In genomic region chr10:15483215-15483970, GRCh38 we compare ENCODE assay signal across 14 cellular contexts.
A peak's percentile ranks its signal among the peaks of the same experiment; 100 is the strongest.
DNase-seq lines count a peak whose midpoint lies in the region; ATAC-seq and TF ChIP-seq lines count a peak whose summit lies in the region.
"Had no signal": no experiment of that assay in that cellular context is flagged by ENCODE, and none has a peak within 500 bp of the region (broad histone marks: within the 10 kb centered on the region; RNA-seq: fewer than 3 reads in every experiment).

No MANE protein-coding gene starts in this region.

- H2AFZ ChIP-seq in GM23338 = no peak overlapping the region

- H3K36me3 ChIP-seq in BLaER1 = no peaks in the 10 kb centered on the region
- no peaks in the 10 kb centered on the region for H3K36me3 ChIP-seq in mesodermal cell (ENCODE audit: control insufficient read depth, insufficient read depth, low read length)
- H3K36me3 ChIP-seq in thoracic aorta = no peaks in the 10 kb centered on the region
- H3K36me3 ChIP-seq in GM23338 (ENCODE audit: insufficient read depth) = no peaks in the 10 kb centered on the region
- H3K36me3 ChIP-seq in lower lobe of right lung = no peaks in the 10 kb centered on the region
- H3K36me3 ChIP-seq: MG63 had no signal

- H3K4me3 ChIP-seq in BLaER1 (no peak overlapping the region), mesodermal cell (ENCODE audit: extremely low read depth, insufficient read depth, low read length, poor library complexity, severe bottlenecking) (no peak overlapping the region), thoracic aorta (no peak overlapping the region), GM23338 (no peak overlapping the region), lower lobe of right lung (no peak overlapping the region)
- H3K4me3 ChIP-seq: MG63 had no signal

- no peak overlapping the region for H3K9ac ChIP-seq in BLaER1

- H4K20me1 ChIP-seq in BLaER1 = no peaks in the 10 kb centered on the region
- H4K20me1 ChIP-seq in GM23338 (replicated peaks; ENCODE audit: insufficient read depth) = no peaks in the 10 kb centered on the region

- H3K4me2 ChIP-seq in BLaER1 (no peak overlapping the region), GM23338 (no peak overlapping the region)

- H3K27ac ChIP-seq in BLaER1 (peak overlapping the region; percentile 29; the same call in 1 of the 2 replicates), mesodermal cell (ENCODE audit: low read depth, low read length, severe bottlenecking) (peak overlapping the region; percentile 60), thoracic aorta (peak overlapping the region; percentile 92 to 95), GM23338 (ENCODE audit: low read depth) (no peak overlapping the region), lower lobe of right lung (no peak overlapping the region)
- H3K27ac ChIP-seq: C4-2B, RWPE1 had no signal

- peaks cover 7% of the 10 kb centered on the region for H3K4me1 Mint-ChIP-seq in GM23338

- H3K27ac Mint-ChIP-seq in GM23338 = no peak overlapping the region

- no peaks in the 10 kb centered on the region for H3K9me2 ChIP-seq in GM23338 (ENCODE audit: insufficient read depth)

- H3K9me3 ChIP-seq in BLaER1 (peaks cover 78% of the 10 kb centered on the region), mesodermal cell (ENCODE audit: control insufficient read depth, low read length) (no peaks in the 10 kb centered on the region), thoracic aorta (no peaks in the 10 kb centered on the region), lower lobe of right lung (no peaks in the 10 kb centered on the region)
- H3K9me3 ChIP-seq: MG63 had no signal

- no peaks in the 10 kb centered on the region; the same call in 2 of the 3 replicates for H3K9me3 Mint-ChIP-seq in GM23338

- ATAC-seq in SK-N-SH treated with all-trans-retinoic acid at 6 μM for 48 hours (no peak; the same call in 2 of the 3 replicates), thoracic aorta (ENCODE audit: insufficient number of reproducible peaks, low FRiP score, low read depth) (no peak), GM23338 (no peak), lower lobe of right lung (no peak)

- DNase-seq in thoracic aorta (ENCODE audit: low spot score) (no peak), NCI-H524 (lab: John Stamatoyannopoulos, UW) (no peak), GM23338 (ENCODE audit: low spot score) (no peak), lower lobe of right lung (no peak)
- DNase-seq: DMS 273 treated with DMSO at 0.1 percent for 48 hours, MG63, NCI-H187, NCI-H345, NCI-H69 had no signal

- no peaks in the 10 kb centered on the region for H3F3A ChIP-seq in GM23338 (replicated peaks; ENCODE audit: low read depth)

- 60 to 98% methylated on average over 3 to 7 of the region's 14 CpGs for WGBS in mesodermal cell (ENCODE audit: insufficient coverage in 2 of 2), 2 experiments

- H3K36me3 Mint-ChIP-seq in GM23338 (ENCODE audit: low read depth) = no peaks in the 10 kb centered on the region

- H3K27me3 ChIP-seq in BLaER1 = no peaks in the 10 kb centered on the region
- no peaks in the 10 kb centered on the region for H3K27me3 ChIP-seq in thoracic aorta (replicated peaks; ENCODE audit: insufficient read depth)
- peaks cover 33% of the 10 kb centered on the region for H3K27me3 ChIP-seq in GM23338 (ENCODE audit: insufficient read depth)
- H3K27me3 ChIP-seq in lower lobe of right lung (ENCODE audit: low read depth) = no peaks in the 10 kb centered on the region
- H3K27me3 ChIP-seq: MG63 had no signal

- no peak for TF ChIP-seq CTCF in thoracic aorta (IDR thresholded peaks at IDR 0.05)
- TF ChIP-seq CTCF in GM23338 (conservative IDR thresholded peaks at IDR 0.05; ENCODE audit: low read depth in 2 of 2) = no peak
- no peak for TF ChIP-seq CTCF in lower lobe of right lung (IDR thresholded peaks at IDR 0.05)

- H3K27me3 Mint-ChIP-seq in GM23338 (ENCODE audit: insufficient read depth, low read depth, poor library complexity) = peaks cover 12% of the 10 kb centered on the region

- H3K4me1 ChIP-seq in BLaER1 (peaks cover 48% of the 10 kb centered on the region), mesodermal cell (ENCODE audit: control insufficient read depth, insufficient read depth, low read length, poor library complexity, severe bottlenecking) (peaks cover 16% of the 10 kb centered on the region), thoracic aorta (ENCODE audit: control insufficient read depth in 1 of 2, low read depth in 2 of 2) (peaks cover 24 to 64% of the 10 kb centered on the region in 2 donors), GM23338 (ENCODE audit: insufficient read depth) (no peaks in the 10 kb centered on the region), lower lobe of right lung (peaks cover 5% of the 10 kb centered on the region)

- no peak overlapping the region for H3K4me3 Mint-ChIP-seq in GM23338

- no peaks in the 10 kb centered on the region for H3K79me2 ChIP-seq in GM23338 (replicated peaks; ENCODE audit: insufficient read depth)

- intact Hi-C loops in lower lobe of right lung (cut with DNase I) = no loop called here

TF ChIP-seq in SK-N-SH treated with all-trans-retinoic acid at 6 μM for 48 hours, 23 proteins besides CTCF, POLR2A, EP300 and RAD21 (continues in another document):
- TF ChIP-seq PATZ1 (CRISPR knock-in tag; IDR thresholded peaks at IDR 0.05; ENCODE audit: borderline replicate concordance) (no peak), TCF4 (CRISPR knock-in tag; IDR thresholded peaks at IDR 0.05; ENCODE audit: borderline replicate concordance) (peak; percentile 82)

TF ChIP-seq in GM23338, 12 proteins besides CTCF, POLR2A, EP300 and RAD21 (continues in another document):
- TF ChIP-seq, protein P1, sequence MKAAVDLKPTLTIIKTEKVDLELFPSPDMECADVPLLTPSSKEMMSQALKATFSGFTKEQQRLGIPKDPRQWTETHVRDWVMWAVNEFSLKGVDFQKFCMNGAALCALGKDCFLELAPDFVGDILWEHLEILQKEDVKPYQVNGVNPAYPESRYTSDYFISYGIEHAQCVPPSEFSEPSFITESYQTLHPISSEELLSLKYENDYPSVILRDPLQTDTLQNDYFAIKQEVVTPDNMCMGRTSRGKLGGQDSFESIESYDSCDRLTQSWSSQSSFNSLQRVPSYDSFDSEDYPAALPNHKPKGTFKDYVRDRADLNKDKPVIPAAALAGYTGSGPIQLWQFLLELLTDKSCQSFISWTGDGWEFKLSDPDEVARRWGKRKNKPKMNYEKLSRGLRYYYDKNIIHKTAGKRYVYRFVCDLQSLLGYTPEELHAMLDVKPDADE (IDR thresholded peaks at IDR 0.05) = no peak
- no peak for TF ChIP-seq NANOG (IDR thresholded peaks at IDR 0.05; ENCODE audit: borderline replicate concordance)
- no peak for TF ChIP-seq ZNF331 (CRISPR knock-in tag; IDR thresholded peaks at IDR 0.05; ENCODE audit: low read depth)
- no peak for TF ChIP-seq REST (IDR thresholded peaks at IDR 0.05; ENCODE audit: unreplicated experiment)
- TF ChIP-seq JUNB (IDR thresholded peaks at IDR 0.05; ENCODE audit: unreplicated experiment) = no peak
- TF ChIP-seq EZH2 (IDR thresholded peaks at IDR 0.05; ENCODE audit: low read depth, unreplicated experiment) = no peak
- no peak for TF ChIP-seq CREB1 (CRISPR knock-in tag; IDR thresholded peaks at IDR 0.05; ENCODE audit: low read depth)
- TF ChIP-seq ZNF114 (CRISPR knock-in tag; IDR thresholded peaks at IDR 0.05) = no peak

Comparison
In these comparisons a context has a peak if more than half of its experiments do, and no peak if none do; other contexts are left out.
1. H3K27ac ChIP-seq: peak in BLaER1 (single experiment), mesodermal cell (single experiment) and thoracic aorta (2 of 2); none in GM23338 (single experiment) and lower lobe of right lung (single experiment).